Comparison of ENCODE assay signal across 8 cellular contexts in the genomic region with DNA sequence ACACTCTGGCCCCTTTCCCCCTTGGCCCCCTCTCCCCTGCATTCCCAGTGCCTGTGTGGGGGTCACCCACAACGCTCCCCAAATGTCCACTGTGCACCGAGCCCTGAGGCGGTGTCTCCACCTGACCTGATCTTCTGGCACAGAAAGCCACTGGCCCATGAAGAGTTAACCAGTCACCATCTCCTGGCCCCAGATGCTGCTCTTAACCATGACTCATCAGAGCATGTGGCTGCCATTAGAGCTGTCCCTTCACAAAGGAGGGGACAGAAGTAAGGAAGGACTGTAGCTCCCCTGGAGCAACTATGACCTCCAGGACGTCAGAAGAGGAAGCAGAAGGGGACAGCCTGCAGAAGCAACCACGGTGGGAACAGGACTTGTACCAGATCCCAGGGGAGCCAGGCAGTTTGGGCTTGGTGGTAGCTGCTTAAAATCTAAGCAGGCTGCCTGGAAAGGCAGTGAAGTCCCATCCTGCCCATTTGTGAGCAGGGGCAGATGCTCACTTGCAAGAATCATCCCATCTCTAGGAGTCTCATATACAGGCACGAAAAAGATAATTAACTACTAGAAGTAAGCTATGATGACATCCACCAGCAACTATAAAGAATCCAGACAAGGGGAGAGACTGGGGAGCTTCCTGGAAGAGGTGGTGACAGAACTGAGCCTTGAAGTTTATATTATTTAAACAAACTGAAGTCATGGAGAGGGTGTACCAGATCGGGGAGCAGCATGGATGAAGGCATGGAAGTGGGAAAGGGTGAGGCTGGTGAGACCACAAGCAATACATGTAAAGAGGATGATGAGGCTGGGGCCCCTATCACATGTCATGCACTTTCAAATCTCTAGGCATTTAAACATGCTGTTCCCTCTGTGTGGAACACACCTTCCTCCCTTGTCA. TPM values are rescaled to one million over a fixed set of nuclear protein-coding genes. Genes with fewer than 3 reads are reported as not detected.
DNase-seq lines count a peak whose midpoint lies in the region; ATAC-seq and TF ChIP-seq lines count a peak whose summit lies in the region.

No MANE protein-coding gene starts in this region.

- peak overlapping the region; percentile 33; the same call in 1 of the 2 replicates for H3K27ac Mint-ChIP-seq in WTC11

- no peak for TF ChIP-seq CTCF in WTC11 (IDR thresholded peaks at IDR 0.05)
- no peak for TF ChIP-seq CTCF in cardiac muscle cell (IDR thresholded peaks at IDR 0.05; ENCODE audit: low read depth, low read length)
- no peak for TF ChIP-seq CTCF in psoas muscle (IDR thresholded peaks at IDR 0.05)

- no peaks in the 10 kb centered on the region for H3K27me3 ChIP-seq in cardiac muscle cell
- peaks cover 0 to 5% (median 0%) of the 10 kb centered on the region in 3 donors for H3K27me3 ChIP-seq in psoas muscle (ENCODE audit: insufficient read depth in 3 of 3, low read length in 2 of 3)
- peaks cover 10% of the 10 kb centered on the region for H3K27me3 ChIP-seq in effector memory CD4-positive, alpha-beta T cell (replicated peaks; ENCODE audit: control insufficient read depth, insufficient read depth, low read length, poor library complexity, severe bottlenecking)

- ATAC-seq in GM19463 (IDR thresholded peaks at IDR 0.05; ENCODE audit: unreplicated experiment) (peak; percentile 73), WTC11 (peak; percentile 49), psoas muscle (peak; percentile 87 to 95 (median 90)), GM18505 (IDR thresholded peaks at IDR 0.05; ENCODE audit: unreplicated experiment) (no peak)

- H3K4me3 Mint-ChIP-seq in WTC11, result peak overlapping the region; percentile 93

- intact Hi-C loops in psoas muscle (cut with DNase I), result no loop called here

- DNase-seq in COR-L47 (lab: John Stamatoyannopoulos, UW) (peak; percentile 37), LoVo (ENCODE audit: low spot score) (peak; percentile 72), WTC11 (ENCODE audit: low spot score) (no peak), cardiac muscle cell (ENCODE audit: low read depth in 1 of 2, low spot score in 1 of 2) (peak; percentile 29 to 50), psoas muscle (no peak)
- DNase-seq in effector memory CD4-positive, alpha-beta T cell, result no peak

- CTCF ChIA-PET in WTC11 (lab: Charles Lee), result interaction anchor here (0.6 to 2.5 kb wide), 4 partner anchors 13 to 396 kb away, joined by 4 to 10 read pairs (median 6); no protein-coding TSS in a partner anchor

- POLR2A ChIA-PET in WTC11 (lab: Charles Lee), result no interaction called here

- no peak for TF ChIP-seq POLR2A in GM18505 (IDR thresholded peaks at IDR 0.05; ENCODE audit: borderline replicate concordance, extremely low read depth, insufficient read depth, insufficient read length)

- H3K9me3 ChIP-seq in cardiac muscle cell (ENCODE audit: low read depth) (no peaks in the 10 kb centered on the region), psoas muscle (no peaks in the 10 kb centered on the region)
- no peaks in the 10 kb centered on the region for H3K9me3 ChIP-seq in effector memory CD4-positive, alpha-beta T cell (ENCODE audit: control insufficient read depth, low read length)

- H3K9me3 Mint-ChIP-seq in WTC11, result no peaks in the 10 kb centered on the region

- no peaks in the 10 kb centered on the region for H3K36me3 Mint-ChIP-seq in WTC11

- H3K4me3 ChIP-seq in cardiac muscle cell (no peak overlapping the region), psoas muscle (peak overlapping the region; percentile 70)
- H3K4me3 ChIP-seq in effector memory CD4-positive, alpha-beta T cell (ENCODE audit: insufficient read depth, low read depth, low read length, poor library complexity, severe bottlenecking), result no peak overlapping the region

- peaks cover 13% of the 10 kb centered on the region for H3K4me1 Mint-ChIP-seq in WTC11

- H3K4me1 ChIP-seq in cardiac muscle cell (ENCODE audit: low read depth) (peaks cover 6% of the 10 kb centered on the region), psoas muscle (peaks cover 8% of the 10 kb centered on the region)
- H3K4me1 ChIP-seq in effector memory CD4-positive, alpha-beta T cell (ENCODE audit: control insufficient read depth, insufficient read depth, low read length, poor library complexity, severe bottlenecking), result no peaks in the 10 kb centered on the region

- H3K27ac ChIP-seq in cardiac muscle cell (no peak overlapping the region), psoas muscle (peak overlapping the region; percentile 55)
- H3K27ac ChIP-seq in effector memory CD4-positive, alpha-beta T cell (ENCODE audit: insufficient read depth, low read length, poor library complexity, severe bottlenecking), result no peak overlapping the region

- H3K36me3 ChIP-seq in cardiac muscle cell (no peaks in the 10 kb centered on the region), psoas muscle (ENCODE audit: insufficient read depth in 1 of 2, low read depth in 1 of 2) (no peaks in the 10 kb centered on the region)
- no peaks in the 10 kb centered on the region for H3K36me3 ChIP-seq in effector memory CD4-positive, alpha-beta T cell (ENCODE audit: control insufficient read depth, insufficient read depth, low read length)

- H3K27me3 Mint-ChIP-seq in WTC11 (ENCODE audit: low read depth), result peaks cover 25% of the 10 kb centered on the region

- 42 to 48% (median 47%) methylated on average over 7 of the region's 7 CpGs for WGBS in psoas muscle, 3 donors

TF ChIP-seq in WTC11, 78 proteins besides CTCF, POLR2A, EP300 and RAD21:
- TF ChIP-seq, protein P1, sequence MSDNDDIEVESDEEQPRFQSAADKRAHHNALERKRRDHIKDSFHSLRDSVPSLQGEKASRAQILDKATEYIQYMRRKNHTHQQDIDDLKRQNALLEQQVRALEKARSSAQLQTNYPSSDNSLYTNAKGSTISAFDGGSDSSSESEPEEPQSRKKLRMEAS (CRISPR knock-in tag; IDR thresholded peaks at IDR 0.05), result peak; percentile 26; the same call in 1 of the 2 replicates
- TF ChIP-seq NFYB (CRISPR knock-in tag; conservative IDR thresholded peaks at IDR 0.05; ENCODE audit: low read depth), result no peak
- TF ChIP-seq NFE2L1 (CRISPR knock-in tag; IDR thresholded peaks at IDR 0.05), result peak; percentile 67; the same call in 1 of the 2 replicates

RNA-seq across cellular contexts. Expression of a gene that starts 1.1 kb away (rescaled TPM):
- total RNA-seq in WTC11 (2021), result 3.4 to 8.4 TPM (median 5.7 TPM) in 3 replicates
- total RNA-seq in cardiac muscle cell, result 13.5 and 15.6 TPM in 2 replicates
- polyA plus RNA-seq in cardiac muscle cell, result 8.1 and 11.4 TPM in 2 replicates
- total RNA-seq in psoas muscle, result 10 to 100 TPM in 1 of 4 donors, 1 to 10 TPM in 3; 6.0 to 12.4 (median 6.9) TPM
- polyA plus RNA-seq in psoas muscle, result 1 to 10 TPM in 1 of 3 donors, under 1 TPM in 2; 0.48 to 3.2 (median 0.78) TPM

Comparison
In these comparisons a context has a peak if more than half of its experiments do, and no peak if none do; other contexts are left out.
1. DNase-seq: peak in COR-L47 (single experiment), LoVo (single experiment) and cardiac muscle cell (2 of 2); none in WTC11 (single experiment), psoas muscle (0 of 2) and effector memory CD4-positive, alpha-beta T cell (0 of 3).